1 cellular context compared by ENCODE assay signal in the genomic region with DNA sequence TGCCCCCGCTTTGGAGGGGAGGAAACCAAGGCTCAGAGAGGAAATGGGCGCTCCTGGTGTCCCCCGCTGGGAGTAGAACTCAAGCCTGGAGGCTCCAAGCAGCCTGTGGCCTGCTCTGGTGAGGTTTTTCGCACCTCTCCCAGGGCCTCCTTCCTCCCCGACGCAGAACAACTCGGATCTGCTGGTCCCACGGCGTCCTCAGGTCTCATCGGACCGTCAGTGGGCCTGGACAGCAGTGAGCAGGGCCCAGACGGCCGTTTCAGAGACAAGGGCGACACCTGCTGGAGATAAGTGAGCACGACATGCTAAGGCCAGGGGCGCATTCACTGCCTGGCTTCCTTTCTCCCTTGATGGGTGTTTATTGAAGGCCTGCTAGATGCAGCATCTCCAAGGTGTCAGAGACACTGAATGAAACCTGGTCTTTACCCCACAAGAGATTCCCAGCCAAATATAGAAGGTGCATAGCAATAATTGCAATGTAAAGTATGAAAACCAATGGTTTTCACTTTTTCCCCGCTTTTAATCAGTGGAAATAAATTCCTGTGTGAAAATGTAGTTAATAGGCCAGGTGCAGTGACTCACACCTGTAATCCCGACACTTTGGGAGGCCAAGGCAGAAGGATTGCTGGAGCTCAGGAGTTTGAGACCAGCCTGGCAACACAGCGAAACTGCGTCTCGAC.
TF ChIP-seq lines count a peak whose summit lies in the region.

No MANE protein-coding gene starts in this region.

TF ChIP-seq in SK-N-SH treated with all-trans-retinoic acid at 6 μM for 48 hours, 23 proteins besides CTCF, POLR2A, EP300 and RAD21 (continued from another document):
- TF ChIP-seq, protein P1, sequence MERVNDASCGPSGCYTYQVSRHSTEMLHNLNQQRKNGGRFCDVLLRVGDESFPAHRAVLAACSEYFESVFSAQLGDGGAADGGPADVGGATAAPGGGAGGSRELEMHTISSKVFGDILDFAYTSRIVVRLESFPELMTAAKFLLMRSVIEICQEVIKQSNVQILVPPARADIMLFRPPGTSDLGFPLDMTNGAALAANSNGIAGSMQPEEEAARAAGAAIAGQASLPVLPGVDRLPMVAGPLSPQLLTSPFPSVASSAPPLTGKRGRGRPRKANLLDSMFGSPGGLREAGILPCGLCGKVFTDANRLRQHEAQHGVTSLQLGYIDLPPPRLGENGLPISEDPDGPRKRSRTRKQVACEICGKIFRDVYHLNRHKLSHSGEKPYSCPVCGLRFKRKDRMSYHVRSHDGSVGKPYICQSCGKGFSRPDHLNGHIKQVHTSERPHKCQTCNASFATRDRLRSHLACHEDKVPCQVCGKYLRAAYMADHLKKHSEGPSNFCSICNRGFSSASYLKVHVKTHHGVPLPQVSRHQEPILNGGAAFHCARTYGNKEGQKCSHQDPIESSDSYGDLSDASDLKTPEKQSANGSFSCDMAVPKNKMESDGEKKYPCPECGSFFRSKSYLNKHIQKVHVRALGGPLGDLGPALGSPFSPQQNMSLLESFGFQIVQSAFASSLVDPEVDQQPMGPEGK (CRISPR knock-in tag; IDR thresholded peaks at IDR 0.05; ENCODE audit: borderline replicate concordance), result no peak
- no peak for TF ChIP-seq ZFP30 (CRISPR knock-in tag; IDR thresholded peaks at IDR 0.05)
- TF ChIP-seq ZNF70 (CRISPR knock-in tag; IDR thresholded peaks at IDR 0.05), result no peak
- TF ChIP-seq CSDC2 (CRISPR knock-in tag; IDR thresholded peaks at IDR 0.05), result no peak
- no peak for TF ChIP-seq ZFP3 (CRISPR knock-in tag; IDR thresholded peaks at IDR 0.05)
- TF ChIP-seq ZNF8 (CRISPR knock-in tag; IDR thresholded peaks at IDR 0.05), result no peak
